Comparison of ENCODE assay signal across 1 cellular context in the genomic region with DNA sequence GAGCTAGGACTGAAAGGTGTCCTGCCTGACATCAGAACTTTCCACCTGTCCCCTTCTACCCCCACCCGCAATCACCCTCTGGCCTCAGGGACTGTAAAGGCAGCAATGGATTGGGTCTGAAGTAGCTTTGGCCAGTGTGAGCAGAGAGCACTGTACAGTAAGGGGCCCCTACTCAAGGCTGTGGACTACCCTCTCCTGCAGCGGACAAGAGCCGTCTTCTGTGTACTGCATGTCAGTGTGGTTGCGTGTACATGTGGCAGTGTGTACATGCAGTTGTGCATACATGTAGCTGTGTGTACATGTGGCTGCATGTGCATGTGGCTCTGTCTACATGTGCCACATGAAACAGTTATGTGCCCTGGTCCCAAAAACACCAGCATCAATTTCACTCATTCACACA.
TF ChIP-seq lines count a peak whose summit lies in the region.

No MANE protein-coding gene starts in this region.

TF ChIP-seq in K562, 482 proteins besides CTCF, POLR2A, EP300 and RAD21 (continued from another document):
- TF ChIP-seq, protein P1, sequence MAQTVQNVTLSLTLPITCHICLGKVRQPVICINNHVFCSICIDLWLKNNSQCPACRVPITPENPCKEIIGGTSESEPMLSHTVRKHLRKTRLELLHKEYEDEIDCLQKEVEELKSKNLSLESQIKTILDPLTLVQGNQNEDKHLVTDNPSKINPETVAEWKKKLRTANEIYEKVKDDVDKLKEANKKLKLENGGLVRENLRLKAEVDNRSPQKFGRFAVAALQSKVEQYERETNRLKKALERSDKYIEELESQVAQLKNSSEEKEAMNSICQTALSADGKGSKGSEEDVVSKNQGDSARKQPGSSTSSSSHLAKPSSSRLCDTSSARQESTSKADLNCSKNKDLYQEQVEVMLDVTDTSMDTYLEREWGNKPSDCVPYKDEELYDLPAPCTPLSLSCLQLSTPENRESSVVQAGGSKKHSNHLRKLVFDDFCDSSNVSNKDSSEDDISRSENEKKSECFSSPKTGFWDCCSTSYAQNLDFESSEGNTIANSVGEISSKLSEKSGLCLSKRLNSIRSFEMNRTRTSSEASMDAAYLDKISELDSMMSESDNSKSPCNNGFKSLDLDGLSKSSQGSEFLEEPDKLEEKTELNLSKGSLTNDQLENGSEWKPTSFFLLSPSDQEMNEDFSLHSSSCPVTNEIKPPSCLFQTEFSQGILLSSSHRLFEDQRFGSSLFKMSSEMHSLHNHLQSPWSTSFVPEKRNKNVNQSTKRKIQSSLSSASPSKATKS (CRISPR knock-in tag; IDR thresholded peaks at IDR 0.05), result no peak
- no peak for TF ChIP-seq ZNF695 (CRISPR knock-in tag; IDR thresholded peaks at IDR 0.05)
- no peak for TF ChIP-seq KLF16 (IDR thresholded peaks at IDR 0.05)
- TF ChIP-seq POU5F1 (IDR thresholded peaks at IDR 0.05; ENCODE audit: borderline replicate concordance, low read depth, low read length, partially characterized antibody), result no peak
- no peak for TF ChIP-seq CEBPZ (IDR thresholded peaks at IDR 0.05; ENCODE audit: borderline replicate concordance, low read depth, low read length)
- no peak for TF ChIP-seq BCLAF1 (IDR thresholded peaks at IDR 0.05; ENCODE audit: borderline replicate concordance in 1 of 2, control insufficient read depth in 1 of 2, low read depth in 2 of 2, low read length in 1 of 2)
TF ChIP-seq in K562: peak in this region for 0.
